8 cellular contexts compared by ENCODE assay signal in the genomic region with DNA sequence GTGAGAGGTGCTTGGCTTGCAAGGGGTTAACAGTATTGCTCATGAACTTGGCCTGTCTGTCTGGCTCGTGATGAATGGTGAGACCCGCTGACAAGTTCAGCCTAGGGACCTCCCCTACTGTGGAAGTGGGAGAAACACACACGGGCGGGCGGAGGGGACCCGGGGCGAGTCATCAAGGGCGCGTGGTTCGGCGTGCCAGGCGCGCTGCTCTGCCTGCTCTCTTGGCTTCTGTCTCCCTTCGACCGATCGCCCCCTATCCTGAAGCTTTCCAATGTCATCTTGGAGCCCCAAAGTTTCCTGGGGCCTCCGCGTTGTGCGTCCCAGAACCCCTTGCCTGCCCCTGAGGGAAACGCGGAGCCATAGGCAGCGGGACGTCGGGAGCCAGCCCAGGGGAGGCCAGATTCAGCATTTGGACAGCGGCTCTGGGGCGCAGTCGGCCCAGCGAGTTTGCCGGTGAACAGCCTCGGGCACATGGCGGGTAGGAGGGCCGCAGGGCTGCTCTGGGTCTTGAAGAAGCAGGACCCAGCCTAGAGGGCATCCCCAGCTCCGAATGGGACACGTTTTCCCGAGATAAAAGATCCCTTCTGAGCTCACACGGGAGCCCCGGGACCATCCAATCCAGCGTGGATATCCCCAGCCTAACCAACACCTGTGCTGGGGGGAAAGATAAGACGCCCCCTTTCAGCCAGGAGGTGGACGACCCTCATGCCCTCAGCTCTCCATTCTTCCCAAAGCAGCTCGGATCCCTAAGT.
DNase-seq lines count a peak whose midpoint lies in the region; ATAC-seq lines count a peak whose summit lies in the region.

No MANE protein-coding gene starts in this region.

- peak overlapping the region; percentile 24 for H3K4me3 Mint-ChIP-seq in memory B cell

- ATAC-seq in memory B cell (ENCODE audit: low read depth), result no peak
- ATAC-seq in HG03095 (IDR thresholded peaks at IDR 0.05; ENCODE audit: unreplicated experiment), result no peak

- H3K4me1 Mint-ChIP-seq in memory B cell, result peaks cover 6% of the 10 kb centered on the region

- DNase-seq in EH (ENCODE audit: low read depth) (peak; percentile 67), NCI-H1048 (lab: John Stamatoyannopoulos, UW) (peak; percentile 27), memory B cell (ENCODE audit: low spot score in 2 of 2) (peak; percentile 46 to 58), GF-D8 (lab: John Stamatoyannopoulos, UW) (no peak)
- peak; percentile 31 for DNase-seq in activated CD4-positive, alpha-beta T cell treated with anti-CD3 and anti-CD28 coated beads for 1 hour
- peak; percentile 50 for DNase-seq in central memory CD4-positive, alpha-beta T cell
- peak; percentile 77 for DNase-seq in stimulated activated CD8-positive, alpha-beta memory T cell treated with anti-CD3 and anti-CD28 coated beads, Interleukin-4, amount 100 ng/mL, for 48 hours

- H3K9me3 Mint-ChIP-seq in memory B cell, result no peaks in the 10 kb centered on the region

- H3K27me3 Mint-ChIP-seq in memory B cell, result peaks cover 54% of the 10 kb centered on the region

- H3K36me3 Mint-ChIP-seq in memory B cell, result no peaks in the 10 kb centered on the region

- no peak overlapping the region for H3K27ac Mint-ChIP-seq in memory B cell
